28 cellular contexts compared by ENCODE assay signal in genomic region chr10:44317856-44318255, GRCh38.
"Had no signal": no experiment of that assay in that cellular context is flagged by ENCODE, and none has a peak within 500 bp of the region (broad histone marks: within the 10 kb centered on the region; RNA-seq: fewer than 3 reads in every experiment).

No MANE protein-coding gene starts in this region.

- H3K27me3 ChIP-seq: colonic mucosa, dorsolateral prefrontal cortex, foreskin keratinocyte, gastrocnemius medialis, gastroesophageal sphincter, heart left ventricle, heart right ventricle, hepatocyte had no signal

- H3K79me2 ChIP-seq: hepatocyte had no signal

- H3K4me3 Mint-ChIP-seq: dendritic cell treated with granulocyte-macrophage colony-stimulating factor and Interleukin-4, amounts not matched to agents 40 ng/mL and 50 ng/mL, for 4 days; effector memory CD8-positive, alpha-beta T cell; endodermal cell had no signal

- H3K36me3 ChIP-seq: colonic mucosa, esophagus squamous epithelium, gastrocnemius medialis, gastroesophageal sphincter, heart left ventricle, heart right ventricle had no signal

- H3K27ac ChIP-seq: colonic mucosa, coronary artery, dorsolateral prefrontal cortex, epithelial cell of prostate, esophagus squamous epithelium, foreskin keratinocyte, gastrocnemius medialis, gastroesophageal sphincter, heart left ventricle, heart right ventricle, hepatocyte had no signal

- ATAC-seq: effector memory CD8-positive, alpha-beta T cell; esophagus mucosa; foreskin keratinocyte; gastrocnemius medialis; gastroesophageal sphincter; heart left ventricle; heart right ventricle had no signal

- H3K9me3 Mint-ChIP-seq: dendritic cell treated with granulocyte-macrophage colony-stimulating factor and Interleukin-4, amounts not matched to agents 40 ng/mL and 50 ng/mL, for 4 days; endodermal cell had no signal

- DNase-seq: colonic mucosa; cortex of kidney; dermis blood vessel endothelial cell; dorsolateral prefrontal cortex; effector CD4-positive, alpha-beta T cell; effector CD8-positive, alpha-beta T cell; effector memory CD4-positive, alpha-beta T cell; effector memory CD8-positive, alpha-beta T cell; endodermal cell; erythroblast; esophagus squamous epithelium; foreskin fibroblast; foreskin keratinocyte; foreskin melanocyte; gastrocnemius medialis; glutamatergic neuron; heart left ventricle; heart right ventricle had no signal

- H2AFZ ChIP-seq: hepatocyte had no signal

- H3K4me2 ChIP-seq: hepatocyte had no signal

- H3K27ac Mint-ChIP-seq: dendritic cell treated with granulocyte-macrophage colony-stimulating factor and Interleukin-4, amounts not matched to agents 40 ng/mL and 50 ng/mL, for 4 days; endodermal cell had no signal

- H3K4me3 ChIP-seq: colonic mucosa, coronary artery, dorsolateral prefrontal cortex, esophagus squamous epithelium, gastrocnemius medialis, gastroesophageal sphincter, heart left ventricle, heart right ventricle, hepatocyte had no signal

- H3K9me3 ChIP-seq: colonic mucosa, esophagus squamous epithelium, gastrocnemius medialis, gastroesophageal sphincter, heart left ventricle, heart right ventricle had no signal

- H3K4me1 ChIP-seq: colonic mucosa, foreskin keratinocyte, gastroesophageal sphincter had no signal

- H3K27me3 Mint-ChIP-seq: dendritic cell treated with granulocyte-macrophage colony-stimulating factor and Interleukin-4, amounts not matched to agents 40 ng/mL and 50 ng/mL, for 4 days had no signal

- FAIRE-seq: colon, endometrium, endothelial cell of umbilical vein, frontal cortex had no signal
